Comparison of ENCODE assay signal across 21 cellular contexts in the genomic region with DNA sequence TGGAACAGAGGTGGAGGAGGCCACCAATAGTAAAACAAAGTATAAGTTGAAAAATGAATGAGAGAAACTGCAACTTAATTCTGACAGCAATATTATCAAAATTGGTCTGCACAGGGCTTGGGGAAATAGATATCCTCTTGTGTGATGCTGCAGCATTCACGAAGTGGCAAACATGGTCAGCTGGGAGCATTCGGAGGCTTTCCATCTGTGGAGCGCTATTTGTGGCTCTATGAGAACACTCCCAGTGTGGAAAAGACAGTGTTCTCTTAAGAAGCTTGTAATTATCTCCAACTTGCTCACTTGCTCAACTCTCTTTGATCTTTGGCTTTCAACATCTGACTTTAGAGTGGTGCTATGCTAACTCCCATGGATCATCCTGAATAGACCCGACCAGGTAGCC. TPM values are rescaled to one million over a fixed set of nuclear protein-coding genes. Genes with fewer than 3 reads are reported as not detected.
DNase-seq lines count a peak whose midpoint lies in the region; ATAC-seq lines count a peak whose summit lies in the region.
"Had no signal": no experiment of that assay in that cellular context is flagged by ENCODE, and none has a peak within 500 bp of the region (broad histone marks: within the 10 kb centered on the region; RNA-seq: fewer than 3 reads in every experiment).

No MANE protein-coding gene starts in this region.

- peaks cover 3% of the 10 kb centered on the region in 2 donors for H3K36me3 Mint-ChIP-seq in activated T-cell treated with anti-CD3 and anti-CD28 coated beads, Interleukin-2, amount 50 U/mL, for 72 hours (ENCODE audit: insufficient read depth in 2 of 2)
- H3K36me3 Mint-ChIP-seq: IgD-negative memory B cell had no signal

- no peak for DNase-seq in activated T-cell treated with anti-CD3 and anti-CD28 coated beads, Interleukin-2, amount 50 U/mL, for 72 hours
- DNase-seq in activated T-cell treated with anti-CD3 and anti-CD28 coated beads, Interleukin-2, amount 50 U/mL, for 1 hour: no peak
- DNase-seq in left ventricle myocardium superior: no peak
- no peak for DNase-seq in Right ventricle myocardium superior
- peak; percentile 61 for DNase-seq in myocyte (ENCODE audit: low read depth)
- no peak for DNase-seq in glomerular visceral epithelial cell (ENCODE audit: extremely low spot score)
- DNase-seq: AML-193; CD8-positive, alpha-beta memory T cell; COR-L47; DMS 273 treated with DMSO at 0.1 percent for 48 hours; DMS53; DND-41; EL; GOT3; H7 had no signal

- H3K4me3 Mint-ChIP-seq in activated T-cell treated with anti-CD3 and anti-CD28 coated beads, Interleukin-2, amount 50 U/mL, for 72 hours: no peak overlapping the region
- H3K4me3 Mint-ChIP-seq: CD14-positive monocyte; CD8-positive, alpha-beta memory T cell; IgD-negative memory B cell had no signal

- peaks cover 34% of the 10 kb centered on the region for H3K4me1 Mint-ChIP-seq in activated T-cell treated with anti-CD3 and anti-CD28 coated beads, Interleukin-2, amount 50 U/mL, for 72 hours (ENCODE audit: low read depth)

- no peaks in the 10 kb centered on the region for H3K27me3 Mint-ChIP-seq in activated T-cell treated with anti-CD3 and anti-CD28 coated beads, Interleukin-2, amount 50 U/mL, for 72 hours (ENCODE audit: low read depth)
- H3K27me3 Mint-ChIP-seq: CD8-positive, alpha-beta memory T cell; IgD-negative memory B cell had no signal

- intact Hi-C loops in left ventricle myocardium superior (cut with micrococcal nuclease) (loop anchor here (5.0 kb wide), 1 partner anchor 123 kb away; no protein-coding TSS in a partner anchor), Right ventricle myocardium superior (cut with DNase I) (loop anchor here (10.0 kb wide), 1 partner anchor 105 kb away; no protein-coding TSS in a partner anchor)

- H3K9me3 Mint-ChIP-seq in activated T-cell treated with anti-CD3 and anti-CD28 coated beads, Interleukin-2, amount 50 U/mL, for 72 hours: no peaks in the 10 kb centered on the region
- H3K9me3 Mint-ChIP-seq: IgD-negative memory B cell had no signal

- no peak for ATAC-seq in activated T-cell treated with anti-CD3 and anti-CD28 coated beads, Interleukin-2, amount 50 U/mL, for 72 hours (replicated peaks in 1 of 2)
- ATAC-seq in left ventricle myocardium superior: peak; percentile 7
- no peak for ATAC-seq in Right ventricle myocardium superior (ENCODE audit: poor library complexity)
- no peak for ATAC-seq in GM19452 (IDR thresholded peaks at IDR 0.05; ENCODE audit: unreplicated experiment)
- ATAC-seq: A549, GM12878, HepG2 had no signal

- peak overlapping the region; percentile 44 for H3K27ac Mint-ChIP-seq in activated T-cell treated with anti-CD3 and anti-CD28 coated beads, Interleukin-2, amount 50 U/mL, for 72 hours

RNA-seq across cellular contexts. Expression of gene FLACC1, which starts 3.1 kb away (rescaled TPM):
- 1 to 10 TPM; 3.3 to 3.7 TPM for total RNA-seq in activated T-cell treated with anti-CD3 and anti-CD28 coated beads, Interleukin-2, amount 50 U/mL, for 72 hours
- total RNA-seq in left ventricle myocardium superior (5.0 TPM), Right ventricle myocardium superior (8.3 TPM), myocyte (1.8 and 2.4 TPM in 2 replicates)
- polyA plus RNA-seq in myocyte (2012): 1.1 TPM
- total RNA-seq: H7 had no signal
